26 cellular contexts compared by ENCODE assay signal in the genomic region with DNA sequence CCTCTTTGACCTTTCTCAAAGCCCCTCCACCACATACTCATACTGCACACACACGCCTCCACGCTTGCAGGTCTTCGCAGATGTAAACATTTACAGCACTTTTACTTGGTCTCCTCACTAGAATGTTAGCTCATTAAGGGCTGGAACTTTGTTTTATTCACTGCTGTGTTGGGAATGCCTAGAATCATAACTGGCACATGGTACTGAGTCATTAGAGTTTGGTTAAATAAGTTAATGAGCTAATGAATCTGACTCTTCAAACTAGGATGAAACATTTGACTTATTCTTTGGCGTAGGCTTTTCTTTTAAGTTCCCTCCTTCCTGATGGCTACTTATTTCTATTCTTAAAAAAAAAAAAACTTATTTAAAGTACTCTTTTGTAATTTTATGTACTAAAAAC.
"Had no signal": no experiment of that assay in that cellular context is flagged by ENCODE, and none has a peak within 500 bp of the region (broad histone marks: within the 10 kb centered on the region; RNA-seq: fewer than 3 reads in every experiment).

No MANE protein-coding gene starts in this region.

- DNase-seq: endodermal cell; glutamatergic neuron; islet precursor cell; left cardiac atrium; left ventricle myocardium inferior; lower lobe of right lung; mesenchymal stem cell; midbrain; occipital lobe; pancreas; retina; spleen; stimulated activated CD4-positive, alpha-beta T cell treated with anti-CD3 and anti-CD28 coated beads, Interleukin-15, amount 100 ng/mL, for 24 hours; stimulated activated CD4-positive, alpha-beta T cell treated with anti-CD3 and anti-CD28 coated beads, Interleukin-1b, Interleukin-23, amount 100 ng/mL, for 48 hours; stimulated activated CD4-positive, alpha-beta T cell treated with anti-CD3 and anti-CD28 coated beads, Interleukin-4, amount 100 ng/mL, for 4 hours; stimulated activated naive B cell treated with anti-CD40 and anti-IgM and Interleukin-4, amounts not matched to agents 10 μg/mL and 1 μg/mL and 100 μg/mL, for 72 hours; stimulated activated naive CD8-positive, alpha-beta T cell treated with anti-CD3 and anti-CD28 coated beads, Interleukin-15, amount 100 ng/mL, for 72 hours; testis; upper lobe of right lung had no signal

- H3K4me1 ChIP-seq: gastroesophageal sphincter, lower lobe of right lung, prostate gland, testis, vagina had no signal

- H3K27ac Mint-ChIP-seq: endodermal cell; natural killer cell treated with Interleukin-12 subunit alpha and Interleukin-12 subunit beta and Interleukin-15 and Interleukin-18, amount 100 ng/mL, for 72 hours; stimulated activated naive B cell treated with anti-CD40 and anti-IgM and Interleukin-4, amounts not matched to agents 10 μg/mL and 1 μg/mL and 100 μg/mL, for 72 hours had no signal

- H3K4me3 ChIP-seq: gastroesophageal sphincter, left ventricle myocardium inferior, lower lobe of right lung, pancreas, prostate gland, spleen, testis, tibial nerve, upper lobe of right lung, vagina had no signal

- H3K9me3 Mint-ChIP-seq: endodermal cell; natural killer cell treated with Interleukin-12 subunit alpha and Interleukin-12 subunit beta and Interleukin-15 and Interleukin-18, amount 100 ng/mL, for 72 hours; stimulated activated naive B cell treated with anti-CD40 and anti-IgM and Interleukin-4, amounts not matched to agents 10 μg/mL and 1 μg/mL and 100 μg/mL, for 72 hours; stimulated activated naive CD8-positive, alpha-beta T cell treated with anti-CD3 and anti-CD28 coated beads, Interleukin-15, amount 100 ng/mL, for 72 hours had no signal

- H3K9me3 ChIP-seq: gastroesophageal sphincter, left ventricle myocardium inferior, lower lobe of right lung, pancreas, prostate gland, spleen, testis, tibial nerve, upper lobe of right lung, vagina had no signal

- ATAC-seq: esophagus mucosa; gastroesophageal sphincter; left cardiac atrium; lower lobe of right lung; natural killer cell treated with Interleukin-12 subunit alpha and Interleukin-12 subunit beta and Interleukin-15 and Interleukin-18, amount 100 ng/mL, for 72 hours; sciatic nerve; stimulated activated naive B cell treated with anti-CD40 and anti-IgM and Interleukin-4, amounts not matched to agents 10 μg/mL and 1 μg/mL and 100 μg/mL, for 72 hours; stimulated activated naive CD8-positive, alpha-beta T cell treated with anti-CD3 and anti-CD28 coated beads, Interleukin-15, amount 100 ng/mL, for 72 hours; upper lobe of right lung had no signal

- H3K36me3 ChIP-seq: pancreas, prostate gland had no signal

- H3K27me3 Mint-ChIP-seq: natural killer cell treated with Interleukin-12 subunit alpha and Interleukin-12 subunit beta and Interleukin-15 and Interleukin-18, amount 100 ng/mL, for 72 hours; stimulated activated naive B cell treated with anti-CD40 and anti-IgM and Interleukin-4, amounts not matched to agents 10 μg/mL and 1 μg/mL and 100 μg/mL, for 72 hours; stimulated activated naive CD8-positive, alpha-beta T cell treated with anti-CD3 and anti-CD28 coated beads, Interleukin-15, amount 100 ng/mL, for 72 hours had no signal

- H3K4me3 Mint-ChIP-seq: endodermal cell; natural killer cell treated with Interleukin-12 subunit alpha and Interleukin-12 subunit beta and Interleukin-15 and Interleukin-18, amount 100 ng/mL, for 72 hours; stimulated activated naive B cell treated with anti-CD40 and anti-IgM and Interleukin-4, amounts not matched to agents 10 μg/mL and 1 μg/mL and 100 μg/mL, for 72 hours; stimulated activated naive CD8-positive, alpha-beta T cell treated with anti-CD3 and anti-CD28 coated beads, Interleukin-15, amount 100 ng/mL, for 72 hours had no signal

- H3K27me3 ChIP-seq: gastroesophageal sphincter, pancreas, spleen, testis, tibial nerve, upper lobe of right lung, vagina had no signal

- H3K27ac ChIP-seq: gastroesophageal sphincter, left ventricle myocardium inferior, lower lobe of right lung, pancreas, prostate gland, spleen, testis, tibial nerve, upper lobe of right lung, vagina had no signal
